In genomic region chr10:69425513-69426298, GRCh38 we compare ENCODE assay signal across 11 cellular contexts. TPM values are rescaled to one million over a fixed set of nuclear protein-coding genes. Genes with fewer than 3 reads are reported as not detected.
DNase-seq lines count a peak whose midpoint lies in the region; ATAC-seq and TF ChIP-seq lines count a peak whose summit lies in the region.
"Had no signal": no experiment of that assay in that cellular context is flagged by ENCODE, and none has a peak within 500 bp of the region (broad histone marks: within the 10 kb centered on the region; RNA-seq: fewer than 3 reads in every experiment).

No MANE protein-coding gene starts in this region.

- WGBS in esophagus, 2 donors, result 46 to 48% methylated on average over 5 of the region's 5 CpGs
- WGBS in transverse colon (ENCODE audit: low coverage in 1 of 2), 2 donors, result 38 to 60% methylated on average over 1 to 5 of the region's 5 CpGs

- CTCF ChIA-PET in activated naive CD4-positive, alpha-beta T cell treated with anti-CD3 and anti-CD28 coated beads for 36 hours (lab: Charles Lee), result interaction anchor here (0.8 to 2.4 kb wide), 3 partner anchors 17 to 112 kb away, joined by 3 to 8 read pairs (median 4); no protein-coding TSS in a partner anchor
- CTCF ChIA-PET in Panc1 (lab: Charles Lee), result interaction anchor here (0.6 kb wide), 1 partner anchor 173 kb away, joined by 6 read pairs; no protein-coding TSS in a partner anchor

- no peaks in the 10 kb centered on the region for H3K36me3 Mint-ChIP-seq in activated naive CD4-positive, alpha-beta T cell treated with anti-CD3 and anti-CD28 coated beads for 36 hours (ENCODE audit: low read depth)
- H3K36me3 Mint-ChIP-seq in activated T-helper 1 cell treated with anti-CD3 and anti-CD28 coated beads, Interleukin-12 subunit alpha, Interleukin-12 subunit beta, Interleukin-2, Interleukin-4 antibody, amounts not matched to agents 30 ng/mL and 10 ng/mL and 1 ng/mL, durations not matched to agents 14 hours and 24 hours and 36 hours (ENCODE audit: low read depth), result no peaks in the 10 kb centered on the region
- H3K36me3 Mint-ChIP-seq: natural killer cell had no signal

- DNase-seq in activated naive CD4-positive, alpha-beta T cell treated with anti-CD3 and anti-CD28 coated beads for 36 hours, result peak; percentile 24
- no peak for DNase-seq in activated naive CD4-positive, alpha-beta T cell treated with anti-CD3 and anti-CD28 coated beads, Interleukin-2, amount 50 U/mL, for 16 hours
- no peak for DNase-seq in Panc1 (ENCODE audit: low read depth, low spot score)
- peak; percentile 73 for DNase-seq in transverse colon
- no peak for DNase-seq in A172 (ENCODE audit: low spot score)
- no peak for DNase-seq in activated T-helper 1 cell treated with anti-CD3 and anti-CD28 coated beads, Interleukin-12 subunit alpha, Interleukin-12 subunit beta, Interleukin-2, Interleukin-4 antibody, amounts not matched to agents 30 ng/mL and 10 ng/mL and 1 ng/mL, durations not matched to agents 14 hours and 24 hours and 36 hours (ENCODE audit: low spot score)
- DNase-seq: natural killer cell, NCI-H1105 had no signal

- ATAC-seq in Panc1 (no peak), GM21381 (IDR thresholded peaks at IDR 0.05; ENCODE audit: unreplicated experiment) (no peak)

- TF ChIP-seq CTCF in Panc1 (IDR thresholded peaks at IDR 0.05) (no peak), transverse colon (IDR thresholded peaks at IDR 0.05) (no peak)

- in situ Hi-C loops in Panc1 (cut with HindIII; ENCODE audit: low pct_unique_long_range_greater_than_20kb, low sequenced_read_pairs) (no loop called here), transverse colon (cut with MboI; ENCODE audit: low pct_ligation_motif_present in 1 of 4, low pct_unique_long_range_greater_than_20kb in 1 of 4, low sequenced_read_pairs in 3 of 4) (loop anchor here in 1 of 4 donors (5.0 kb wide), 1 partner anchor 82 kb away; no protein-coding TSS in a partner anchor)

- intact Hi-C loops in activated naive CD4-positive, alpha-beta T cell treated with anti-CD3 and anti-CD28 coated beads for 36 hours (cut with micrococcal nuclease), result no loop called here
- intact Hi-C loops in Panc1 (cut with micrococcal nuclease; ENCODE audit: unreplicated experiment), result loop anchor here (5.0 kb wide), 1 partner anchor 72 kb away; no protein-coding TSS in a partner anchor
- intact Hi-C loops in transverse colon (cut with DNase I; ENCODE audit: low total_unique reads), result loop anchor here (2.0 kb wide), 1 partner anchor 83 kb away; no protein-coding TSS in a partner anchor
- intact Hi-C loops in activated T-helper 1 cell treated with anti-CD3 and anti-CD28 coated beads, Interleukin-12 subunit alpha, Interleukin-12 subunit beta, Interleukin-2, Interleukin-4 antibody, amounts not matched to agents 30 ng/mL and 10 ng/mL and 1 ng/mL, durations not matched to agents 14 hours and 24 hours and 36 hours (cut with micrococcal nuclease), result loop anchor here (1.0 kb wide), 1 partner anchor 16 kb away; no protein-coding TSS in a partner anchor

- no TSS peak for BruUV-seq in Panc1 (replicated peaks; lab: Mats Ljungman, UMichigan)

- no peak overlapping the region for H3K27ac Mint-ChIP-seq in activated naive CD4-positive, alpha-beta T cell treated with anti-CD3 and anti-CD28 coated beads for 36 hours
- no peak overlapping the region for H3K27ac Mint-ChIP-seq in activated T-helper 1 cell treated with anti-CD3 and anti-CD28 coated beads, Interleukin-12 subunit alpha, Interleukin-12 subunit beta, Interleukin-2, Interleukin-4 antibody, amounts not matched to agents 30 ng/mL and 10 ng/mL and 1 ng/mL, durations not matched to agents 14 hours and 24 hours and 36 hours
- H3K27ac Mint-ChIP-seq: natural killer cell had no signal

- H3K27ac ChIP-seq in Panc1 (ENCODE audit: low read length) (peak overlapping the region; percentile 39; the same call in 1 of the 2 replicates), esophagus (ENCODE audit: low read depth in 2 of 2, low read length in 1 of 2) (peak overlapping the region; percentile 48 to 49), transverse colon (peak overlapping the region; percentile 77 to 82 (median 79))
- H3K27ac ChIP-seq: SK-N-MC had no signal

- H3K4me1 ChIP-seq in Panc1 (ENCODE audit: control insufficient read depth, insufficient read depth, low read length) (peaks cover 25% of the 10 kb centered on the region), esophagus (ENCODE audit: control insufficient read depth in 2 of 2, insufficient read depth in 2 of 2, low read length in 1 of 2) (peaks cover 2 to 14% of the 10 kb centered on the region in 2 donors), transverse colon (peaks cover 14 to 48% (median 30%) of the 10 kb centered on the region in 4 donors)

- no peaks in the 10 kb centered on the region for H3K27me3 Mint-ChIP-seq in activated naive CD4-positive, alpha-beta T cell treated with anti-CD3 and anti-CD28 coated beads for 36 hours (ENCODE audit: low read depth)
- H3K27me3 Mint-ChIP-seq in activated T-helper 1 cell treated with anti-CD3 and anti-CD28 coated beads, Interleukin-12 subunit alpha, Interleukin-12 subunit beta, Interleukin-2, Interleukin-4 antibody, amounts not matched to agents 30 ng/mL and 10 ng/mL and 1 ng/mL, durations not matched to agents 14 hours and 24 hours and 36 hours (ENCODE audit: insufficient read depth), result peaks cover 2% of the 10 kb centered on the region

- POLR2A ChIA-PET in Panc1 (lab: Charles Lee), result no interaction called here

- no peak for TF ChIP-seq POLR2A in transverse colon (IDR thresholded peaks at IDR 0.05)

- peaks cover 43% of the 10 kb centered on the region for H3K4me1 Mint-ChIP-seq in activated naive CD4-positive, alpha-beta T cell treated with anti-CD3 and anti-CD28 coated beads for 36 hours (ENCODE audit: low read depth)
- peaks cover 37% of the 10 kb centered on the region for H3K4me1 Mint-ChIP-seq in activated T-helper 1 cell treated with anti-CD3 and anti-CD28 coated beads, Interleukin-12 subunit alpha, Interleukin-12 subunit beta, Interleukin-2, Interleukin-4 antibody, amounts not matched to agents 30 ng/mL and 10 ng/mL and 1 ng/mL, durations not matched to agents 14 hours and 24 hours and 36 hours (ENCODE audit: low read depth)

- no peaks in the 10 kb centered on the region for H3K9me3 Mint-ChIP-seq in activated naive CD4-positive, alpha-beta T cell treated with anti-CD3 and anti-CD28 coated beads for 36 hours
- no peaks in the 10 kb centered on the region for H3K9me3 Mint-ChIP-seq in activated T-helper 1 cell treated with anti-CD3 and anti-CD28 coated beads, Interleukin-12 subunit alpha, Interleukin-12 subunit beta, Interleukin-2, Interleukin-4 antibody, amounts not matched to agents 30 ng/mL and 10 ng/mL and 1 ng/mL, durations not matched to agents 14 hours and 24 hours and 36 hours
- H3K9me3 Mint-ChIP-seq: natural killer cell had no signal

- H3K27me3 ChIP-seq in Panc1 (ENCODE audit: control insufficient read depth, insufficient read depth, low read length) (no peaks in the 10 kb centered on the region), esophagus (ENCODE audit: control insufficient read depth in 1 of 2, insufficient read depth in 2 of 2, low read length in 2 of 2) (no peaks in the 10 kb centered on the region), transverse colon (no peaks in the 10 kb centered on the region)

- H3K4me3 ChIP-seq in Panc1 (ENCODE audit: low read depth in 2 of 2, low read length in 2 of 2) (no peak overlapping the region), esophagus (ENCODE audit: low read depth in 1 of 2, low read length in 2 of 2) (no peak overlapping the region), transverse colon (no peak overlapping the region)
- H3K4me3 ChIP-seq: SK-N-MC had no signal

- H3K36me3 ChIP-seq in Panc1 (ENCODE audit: control insufficient read depth, insufficient read depth, low read length) (no peaks in the 10 kb centered on the region), esophagus (ENCODE audit: control insufficient read depth in 2 of 2, insufficient read depth in 2 of 2, low read length in 1 of 2) (peaks cover 0 to 2% of the 10 kb centered on the region in 2 donors), transverse colon (no peaks in the 10 kb centered on the region)

- H3K4me3 Mint-ChIP-seq in activated naive CD4-positive, alpha-beta T cell treated with anti-CD3 and anti-CD28 coated beads for 36 hours, result no peak overlapping the region
- no peak overlapping the region for H3K4me3 Mint-ChIP-seq in activated T-helper 1 cell treated with anti-CD3 and anti-CD28 coated beads, Interleukin-12 subunit alpha, Interleukin-12 subunit beta, Interleukin-2, Interleukin-4 antibody, amounts not matched to agents 30 ng/mL and 10 ng/mL and 1 ng/mL, durations not matched to agents 14 hours and 24 hours and 36 hours
- H3K4me3 Mint-ChIP-seq: natural killer cell had no signal

- TF ChIP-seq EP300 in transverse colon (IDR thresholded peaks at IDR 0.05; ENCODE audit: low read depth), result no peak

- H3K9me3 ChIP-seq in Panc1 (ENCODE audit: control insufficient read depth, insufficient read depth, low read depth, low read length) (no peaks in the 10 kb centered on the region), esophagus (ENCODE audit: control insufficient read depth in 2 of 2, insufficient read depth in 1 of 2, low read depth in 1 of 2, low read length in 1 of 2) (no peaks in the 10 kb centered on the region), transverse colon (no peaks in the 10 kb centered on the region)

RNA-seq across cellular contexts. Expression of gene TACR2, which starts 9.0 kb away (rescaled TPM):
- total RNA-seq in activated naive CD4-positive, alpha-beta T cell treated with anti-CD3 and anti-CD28 coated beads for 36 hours, result not detected
- total RNA-seq in Panc1 (2021; ENCODE audit: unreplicated experiment), result 0.21 TPM
- polyA plus RNA-seq in Panc1 (2012; ENCODE audit: insufficient read length), result 0.94 TPM
- polyA plus RNA-seq in esophagus, result 1 to 10 TPM; 5.8 to 9.6 TPM
- total RNA-seq in transverse colon, result 100 to 1,000 TPM in 2 of 4 donors, 10 to 100 TPM in 2; 18.9 to 241 (median 78.9) TPM
- not detected in 2 replicates for total RNA-seq in A172 (2014; rRNA removed; shearing (Covaris generic))
- total RNA-seq in activated T-helper 1 cell treated with anti-CD3 and anti-CD28 coated beads, Interleukin-12 subunit alpha, Interleukin-12 subunit beta, Interleukin-2, Interleukin-4 antibody, amounts not matched to agents 30 ng/mL and 10 ng/mL and 1 ng/mL, durations not matched to agents 14 hours and 24 hours and 36 hours, result not detected in 2 replicates
- total RNA-seq: natural killer cell had no signal

RNA-seq across cellular contexts. Expression of gene TSPAN15, which starts 25.6 kb away (rescaled TPM):
- total RNA-seq in activated naive CD4-positive, alpha-beta T cell treated with anti-CD3 and anti-CD28 coated beads for 36 hours, result 1 to 10 TPM in 1 of 2 experiments, under 1 TPM in 1; 0.72 to 1.1 TPM
- 199 TPM for total RNA-seq in Panc1 (2021; ENCODE audit: unreplicated experiment)
- 415 TPM for polyA plus RNA-seq in Panc1 (2012; ENCODE audit: insufficient read length)
- polyA plus RNA-seq in esophagus, result 10 to 100 TPM in 1 of 2 donors, 1 to 10 TPM in 1; 8.0 to 23.8 TPM
- total RNA-seq in transverse colon, result 100 to 1,000 TPM in 3 of 4 donors, 10 to 100 TPM in 1; 97.7 to 152 (median 148) TPM
- 13.6 and 18.7 TPM in 2 replicates for total RNA-seq in A172 (2014; rRNA removed; shearing (Covaris generic))
- total RNA-seq in activated T-helper 1 cell treated with anti-CD3 and anti-CD28 coated beads, Interleukin-12 subunit alpha, Interleukin-12 subunit beta, Interleukin-2, Interleukin-4 antibody, amounts not matched to agents 30 ng/mL and 10 ng/mL and 1 ng/mL, durations not matched to agents 14 hours and 24 hours and 36 hours, result 1.6 and 2.7 TPM in 2 replicates

Comparison
In these comparisons a context has a peak if more than half of its experiments do, and no peak if none do; other contexts are left out.
1. DNase-seq: peak in activated naive CD4-positive, alpha-beta T cell treated with anti-CD3 and anti-CD28 coated beads for 36 hours (single experiment) and transverse colon (single experiment); none in activated naive CD4-positive, alpha-beta T cell treated with anti-CD3 and anti-CD28 coated beads, Interleukin-2, amount 50 U/mL, for 16 hours (single experiment), Panc1 (single experiment), A172 (single experiment) and activated T-helper 1 cell treated with anti-CD3 and anti-CD28 coated beads, Interleukin-12 subunit alpha, Interleukin-12 subunit beta, Interleukin-2, Interleukin-4 antibody, amounts not matched to agents 30 ng/mL and 10 ng/mL and 1 ng/mL, durations not matched to agents 14 hours and 24 hours and 36 hours (single experiment).
2. RNA of gene TACR2, which starts 9.0 kb away (total RNA-seq): 18.9 to 241 TPM in transverse colon; 0.21 TPM in Panc1 (single experiment), not detected in activated naive CD4-positive, alpha-beta T cell treated with anti-CD3 and anti-CD28 coated beads for 36 hours, not detected in activated T-helper 1 cell treated with anti-CD3 and anti-CD28 coated beads, Interleukin-12 subunit alpha, Interleukin-12 subunit beta, Interleukin-2, Interleukin-4 antibody, amounts not matched to agents 30 ng/mL and 10 ng/mL and 1 ng/mL, durations not matched to agents 14 hours and 24 hours and 36 hours and not detected in A172; every median in the first group is over 10 times any median in the second.
3. Peak in every context shown above with its lines, with median percentiles within 50 percentile points of each other: H3K27ac ChIP-seq.